In the genomic region with DNA sequence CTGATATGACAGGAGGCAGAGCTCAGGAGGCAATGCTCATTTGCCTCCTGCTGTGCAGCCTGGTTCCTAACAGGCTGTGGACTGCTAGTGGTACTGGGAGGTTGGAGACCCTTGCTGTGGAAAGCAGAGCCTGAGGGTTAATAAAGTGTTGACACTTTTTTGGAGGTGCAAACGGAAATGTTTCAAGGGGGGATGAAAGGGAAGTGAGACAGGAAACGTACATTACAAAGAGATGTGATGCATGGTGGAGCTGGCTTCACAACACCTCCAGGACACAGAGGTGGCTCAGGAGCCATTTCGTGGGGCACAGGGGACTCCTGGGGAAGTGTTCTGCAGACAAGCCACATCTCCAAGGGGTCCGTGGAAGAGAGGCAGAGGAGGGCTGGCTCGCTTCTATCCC, we compare ENCODE assay signal across 26 cellular contexts.
DNase-seq lines count a peak whose midpoint lies in the region; ATAC-seq and TF ChIP-seq lines count a peak whose summit lies in the region.
"Had no signal": no experiment of that assay in that cellular context is flagged by ENCODE, and none has a peak within 500 bp of the region (broad histone marks: within the 10 kb centered on the region; RNA-seq: fewer than 3 reads in every experiment).

No MANE protein-coding gene starts in this region.

- no peak for TF ChIP-seq CTCF in testis (IDR thresholded peaks at IDR 0.05)

- H3K9me3 ChIP-seq in testis, result no peaks in the 10 kb centered on the region
- H3K9me3 ChIP-seq: body of pancreas, heart left ventricle, psoas muscle, upper lobe of left lung had no signal

- no peak overlapping the region for H3K27ac ChIP-seq in testis
- H3K27ac ChIP-seq: body of pancreas, psoas muscle, upper lobe of left lung had no signal

- no peaks in the 10 kb centered on the region for H3K36me3 ChIP-seq in testis (ENCODE audit: low read depth, missing control alignments)
- H3K36me3 ChIP-seq: heart left ventricle, upper lobe of left lung had no signal

- ATAC-seq in activated T-cell treated with anti-CD3 and anti-CD28 coated beads, Interleukin-2, amount 50 U/mL, for 72 hours (replicated peaks in 1 of 2), result no peak
- ATAC-seq in GM19438 (IDR thresholded peaks at IDR 0.05; ENCODE audit: low read depth, unreplicated experiment), result peak; percentile 63
- ATAC-seq in activated naive CD8-positive, alpha-beta T cell treated with anti-CD3 and anti-CD28 coated beads, Interleukin-2, amount 10 ng/mL, durations not matched to agents 7 days and 5 days (ENCODE audit: low read depth), result no peak
- no peak for ATAC-seq in stimulated activated effector memory CD8-positive, alpha-beta T cell treated with anti-CD3 and anti-CD28 coated beads, Interleukin-12 subunit alpha, Interleukin-12 subunit beta, amount 100 ng/mL, for 72 hours
- ATAC-seq: activated T-helper 17 cell treated with anti-CD3 and anti-CD28 coated beads, Interleukin-2, amount 50 U/mL, for 72 hours; body of pancreas; heart left ventricle; HepG2; left cardiac atrium; psoas muscle; SK-N-SH treated with all-trans-retinoic acid at 6 μM for 48 hours had no signal

- no peaks in the 10 kb centered on the region for H3K36me3 Mint-ChIP-seq in activated T-cell treated with anti-CD3 and anti-CD28 coated beads, Interleukin-2, amount 50 U/mL, for 72 hours (ENCODE audit: insufficient read depth in 2 of 2)
- H3K36me3 Mint-ChIP-seq in activated naive CD8-positive, alpha-beta T cell treated with anti-CD3 and anti-CD28 coated beads, Interleukin-2, amount 10 ng/mL, durations not matched to agents 7 days and 5 days, result peaks cover 2% of the 10 kb centered on the region
- no peaks in the 10 kb centered on the region for H3K36me3 Mint-ChIP-seq in stimulated activated effector memory CD8-positive, alpha-beta T cell treated with anti-CD3 and anti-CD28 coated beads, Interleukin-12 subunit alpha, Interleukin-12 subunit beta, amount 100 ng/mL, for 72 hours

- peaks cover 15% of the 10 kb centered on the region for H3K27me3 Mint-ChIP-seq in activated T-cell treated with anti-CD3 and anti-CD28 coated beads, Interleukin-2, amount 50 U/mL, for 72 hours (ENCODE audit: low read depth)
- H3K27me3 Mint-ChIP-seq in activated naive CD8-positive, alpha-beta T cell treated with anti-CD3 and anti-CD28 coated beads, Interleukin-2, amount 10 ng/mL, durations not matched to agents 7 days and 5 days, result peaks cover 2% of the 10 kb centered on the region

- POLR2A ChIA-PET in activated naive CD8-positive, alpha-beta T cell treated with anti-CD3 and anti-CD28 coated beads, Interleukin-2, amount 10 ng/mL, durations not matched to agents 7 days and 5 days (lab: Charles Lee), result no interaction called here

- no peak overlapping the region for H3K4me3 ChIP-seq in testis
- H3K4me3 ChIP-seq: body of pancreas, heart left ventricle, psoas muscle, upper lobe of left lung had no signal

- H3K4me1 ChIP-seq in testis, result no peaks in the 10 kb centered on the region
- H3K4me1 ChIP-seq: body of pancreas, heart left ventricle, upper lobe of left lung had no signal

- no peak for TF ChIP-seq POLR2A in testis (IDR thresholded peaks at IDR 0.05)

- H3K4me3 Mint-ChIP-seq in activated T-cell treated with anti-CD3 and anti-CD28 coated beads, Interleukin-2, amount 50 U/mL, for 72 hours, result no peak overlapping the region
- no peak overlapping the region for H3K4me3 Mint-ChIP-seq in activated naive CD8-positive, alpha-beta T cell treated with anti-CD3 and anti-CD28 coated beads, Interleukin-2, amount 10 ng/mL, durations not matched to agents 7 days and 5 days
- H3K4me3 Mint-ChIP-seq in stimulated activated effector memory CD8-positive, alpha-beta T cell treated with anti-CD3 and anti-CD28 coated beads, Interleukin-12 subunit alpha, Interleukin-12 subunit beta, amount 100 ng/mL, for 72 hours, result no peak overlapping the region
- H3K4me3 Mint-ChIP-seq: activated T-helper 17 cell treated with anti-CD3 and anti-CD28 coated beads, Interleukin-2, amount 50 U/mL, for 72 hours; H9 had no signal

- H3K27me3 ChIP-seq in testis, result no peaks in the 10 kb centered on the region
- H3K27me3 ChIP-seq: body of pancreas, heart left ventricle, upper lobe of left lung had no signal

- no peak for DNase-seq in activated T-cell treated with anti-CD3 and anti-CD28 coated beads, Interleukin-2, amount 50 U/mL, for 72 hours
- DNase-seq in activated T-cell treated with anti-CD3 and anti-CD28 coated beads, Interleukin-2, amount 50 U/mL, for 1 hour, result no peak
- DNase-seq in activated naive CD8-positive, alpha-beta T cell treated with anti-CD3 and anti-CD28 coated beads, Interleukin-2, amount 10 ng/mL, durations not matched to agents 7 days and 5 days, result no peak
- no peak for DNase-seq in stimulated activated effector memory CD8-positive, alpha-beta T cell treated with anti-CD3 and anti-CD28 coated beads, Interleukin-12 subunit alpha, Interleukin-12 subunit beta, amount 100 ng/mL, for 72 hours (ENCODE audit: low spot score in 2 of 2)
- no peak for DNase-seq in stimulated activated CD4-positive, alpha-beta T cell treated with anti-CD3 and anti-CD28 coated beads, Interleukin-2, amount 100 ng/mL, for 24 hours
- DNase-seq in COLO668 (lab: John Stamatoyannopoulos, UW; ENCODE audit: unreplicated experiment) (no peak), testis (no peak)
- DNase-seq: 8988T; AML-193; body of pancreas; effector CD4-positive, alpha-beta T cell; H9; heart left ventricle; left cardiac atrium; mammary epithelial cell; NCI-H1105 treated with DMSO at 0.1 percent for 48 hours; NCI-H2029; NCI-H2227 treated with DMSO at 0.1 percent for 48 hours; NCI-H69; psoas muscle; T1000; upper lobe of left lung had no signal

- H3K9me3 Mint-ChIP-seq in activated T-cell treated with anti-CD3 and anti-CD28 coated beads, Interleukin-2, amount 50 U/mL, for 72 hours, result peaks cover 0 to 5% of the 10 kb centered on the region in 2 donors
- H3K9me3 Mint-ChIP-seq in activated naive CD8-positive, alpha-beta T cell treated with anti-CD3 and anti-CD28 coated beads, Interleukin-2, amount 10 ng/mL, durations not matched to agents 7 days and 5 days, result peaks cover 3% of the 10 kb centered on the region
- H3K9me3 Mint-ChIP-seq in stimulated activated effector memory CD8-positive, alpha-beta T cell treated with anti-CD3 and anti-CD28 coated beads, Interleukin-12 subunit alpha, Interleukin-12 subunit beta, amount 100 ng/mL, for 72 hours, result no peaks in the 10 kb centered on the region
- H3K9me3 Mint-ChIP-seq: activated T-helper 17 cell treated with anti-CD3 and anti-CD28 coated beads, Interleukin-2, amount 50 U/mL, for 72 hours had no signal

- intact Hi-C loops in testis (cut with DNase I; ENCODE audit: low total_unique reads), result no loop called here

- WGBS in testis, 2 donors, result 69 to 88% methylated on average over 5 of the region's 5 CpGs

- peak overlapping the region; percentile 66 for H3K27ac Mint-ChIP-seq in activated T-cell treated with anti-CD3 and anti-CD28 coated beads, Interleukin-2, amount 50 U/mL, for 72 hours
- H3K27ac Mint-ChIP-seq in activated naive CD8-positive, alpha-beta T cell treated with anti-CD3 and anti-CD28 coated beads, Interleukin-2, amount 10 ng/mL, durations not matched to agents 7 days and 5 days, result peak overlapping the region; percentile 80
- H3K27ac Mint-ChIP-seq in stimulated activated effector memory CD8-positive, alpha-beta T cell treated with anti-CD3 and anti-CD28 coated beads, Interleukin-12 subunit alpha, Interleukin-12 subunit beta, amount 100 ng/mL, for 72 hours, result peak overlapping the region; percentile 13
- H3K27ac Mint-ChIP-seq: activated T-helper 17 cell treated with anti-CD3 and anti-CD28 coated beads, Interleukin-2, amount 50 U/mL, for 72 hours; H9 had no signal

- peaks cover 9% of the 10 kb centered on the region for H3K4me1 Mint-ChIP-seq in activated T-cell treated with anti-CD3 and anti-CD28 coated beads, Interleukin-2, amount 50 U/mL, for 72 hours (ENCODE audit: low read depth)
- peaks cover 7% of the 10 kb centered on the region for H3K4me1 Mint-ChIP-seq in activated naive CD8-positive, alpha-beta T cell treated with anti-CD3 and anti-CD28 coated beads, Interleukin-2, amount 10 ng/mL, durations not matched to agents 7 days and 5 days
- peaks cover 10% of the 10 kb centered on the region for H3K4me1 Mint-ChIP-seq in stimulated activated effector memory CD8-positive, alpha-beta T cell treated with anti-CD3 and anti-CD28 coated beads, Interleukin-12 subunit alpha, Interleukin-12 subunit beta, amount 100 ng/mL, for 72 hours
- H3K4me1 Mint-ChIP-seq: activated T-helper 17 cell treated with anti-CD3 and anti-CD28 coated beads, Interleukin-2, amount 50 U/mL, for 72 hours had no signal

Comparison
In these comparisons a context has a peak if more than half of its experiments do, and no peak if none do; other contexts are left out.
1. H3K27ac Mint-ChIP-seq: peak in every context shown above with its lines; median percentile 80 in activated naive CD8-positive, alpha-beta T cell treated with anti-CD3 and anti-CD28 coated beads, Interleukin-2, amount 10 ng/mL, durations not matched to agents 7 days and 5 days; 66 in activated T-cell treated with anti-CD3 and anti-CD28 coated beads, Interleukin-2, amount 50 U/mL, for 72 hours; 13 in stimulated activated effector memory CD8-positive, alpha-beta T cell treated with anti-CD3 and anti-CD28 coated beads, Interleukin-12 subunit alpha, Interleukin-12 subunit beta, amount 100 ng/mL, for 72 hours.